16 cellular contexts compared by ENCODE assay signal in genomic region chr9:121648799-121649198, GRCh38. TPM values are rescaled to one million over a fixed set of nuclear protein-coding genes. Genes with fewer than 3 reads are reported as not detected.
"Had no signal": no experiment of that assay in that cellular context is flagged by ENCODE, and none has a peak within 500 bp of the region (broad histone marks: within the 10 kb centered on the region; RNA-seq: fewer than 3 reads in every experiment).

No MANE protein-coding gene starts in this region.

- H3K36me3 ChIP-seq: brain microvascular endothelial cell, lower lobe of right lung, pancreas, upper lobe of left lung had no signal

- DNase-seq: activated CD4-positive, alpha-beta T cell treated with anti-CD3 and anti-CD28 coated beads, Interleukin-2, amount 10 ng/mL, durations not matched to agents 7 days and 5 days; activated CD4-positive, CD25-positive, alpha-beta regulatory T cell; amygdala; brain microvascular endothelial cell; cerebellar nuclear complex; dermis blood vessel endothelial cell; erythroblast; kidney glomerular epithelial cell; lower lobe of right lung; T-helper 17 cell; upper lobe of left lung had no signal

- H3K4me3 Mint-ChIP-seq: activated CD4-positive, alpha-beta T cell treated with anti-CD3 and anti-CD28 coated beads, Interleukin-2, amount 10 ng/mL, durations not matched to agents 7 days and 5 days; activated naive CD8-positive, alpha-beta T cell; natural killer cell treated with Interleukin-12 subunit alpha and Interleukin-12 subunit beta and Interleukin-15 and Interleukin-18, amount 100 ng/mL, for 72 hours; stimulated activated effector memory CD8-positive, alpha-beta T cell treated with anti-CD3 and anti-CD28 coated beads, Interleukin-12 subunit alpha, Interleukin-12 subunit beta, amount 100 ng/mL, for 72 hours; T-helper 17 cell had no signal

- H3K36me3 Mint-ChIP-seq: activated naive CD8-positive, alpha-beta T cell; natural killer cell treated with Interleukin-12 subunit alpha and Interleukin-12 subunit beta and Interleukin-15 and Interleukin-18, amount 100 ng/mL, for 72 hours; stimulated activated effector memory CD8-positive, alpha-beta T cell treated with anti-CD3 and anti-CD28 coated beads, Interleukin-12 subunit alpha, Interleukin-12 subunit beta, amount 100 ng/mL, for 72 hours had no signal

- ATAC-seq: lower lobe of right lung; natural killer cell treated with Interleukin-12 subunit alpha and Interleukin-12 subunit beta and Interleukin-15 and Interleukin-18, amount 100 ng/mL, for 72 hours; pancreas; stimulated activated effector memory CD8-positive, alpha-beta T cell treated with anti-CD3 and anti-CD28 coated beads, Interleukin-12 subunit alpha, Interleukin-12 subunit beta, amount 100 ng/mL, for 72 hours; T-helper 17 cell had no signal

- H3K9me3 ChIP-seq: lower lobe of right lung, pancreas, upper lobe of left lung had no signal

- H3K4me3 ChIP-seq: lower lobe of right lung, pancreas, skin epidermis, upper lobe of left lung had no signal

- H3K27ac ChIP-seq: brain microvascular endothelial cell, lower lobe of right lung, pancreas, skin epidermis, upper lobe of left lung had no signal

- H3K9me3 Mint-ChIP-seq: activated CD4-positive, alpha-beta T cell treated with anti-CD3 and anti-CD28 coated beads, Interleukin-2, amount 10 ng/mL, durations not matched to agents 7 days and 5 days; natural killer cell treated with Interleukin-12 subunit alpha and Interleukin-12 subunit beta and Interleukin-15 and Interleukin-18, amount 100 ng/mL, for 72 hours; stimulated activated effector memory CD8-positive, alpha-beta T cell treated with anti-CD3 and anti-CD28 coated beads, Interleukin-12 subunit alpha, Interleukin-12 subunit beta, amount 100 ng/mL, for 72 hours had no signal

- H3K27ac Mint-ChIP-seq: activated CD4-positive, alpha-beta T cell treated with anti-CD3 and anti-CD28 coated beads, Interleukin-2, amount 10 ng/mL, durations not matched to agents 7 days and 5 days; activated naive CD8-positive, alpha-beta T cell; natural killer cell treated with Interleukin-12 subunit alpha and Interleukin-12 subunit beta and Interleukin-15 and Interleukin-18, amount 100 ng/mL, for 72 hours; stimulated activated effector memory CD8-positive, alpha-beta T cell treated with anti-CD3 and anti-CD28 coated beads, Interleukin-12 subunit alpha, Interleukin-12 subunit beta, amount 100 ng/mL, for 72 hours; T-helper 17 cell had no signal

- H3K27me3 ChIP-seq: pancreas had no signal

RNA-seq across cellular contexts. Expression of gene DAB2IP, which starts 2.6 kb away (rescaled TPM):
- total RNA-seq: activated CD4-positive, alpha-beta T cell treated with anti-CD3 and anti-CD28 coated beads, Interleukin-2, amount 10 ng/mL, durations not matched to agents 7 days and 5 days; T-helper 17 cell had no signal
